8 cellular contexts compared by ENCODE assay signal in the genomic region with DNA sequence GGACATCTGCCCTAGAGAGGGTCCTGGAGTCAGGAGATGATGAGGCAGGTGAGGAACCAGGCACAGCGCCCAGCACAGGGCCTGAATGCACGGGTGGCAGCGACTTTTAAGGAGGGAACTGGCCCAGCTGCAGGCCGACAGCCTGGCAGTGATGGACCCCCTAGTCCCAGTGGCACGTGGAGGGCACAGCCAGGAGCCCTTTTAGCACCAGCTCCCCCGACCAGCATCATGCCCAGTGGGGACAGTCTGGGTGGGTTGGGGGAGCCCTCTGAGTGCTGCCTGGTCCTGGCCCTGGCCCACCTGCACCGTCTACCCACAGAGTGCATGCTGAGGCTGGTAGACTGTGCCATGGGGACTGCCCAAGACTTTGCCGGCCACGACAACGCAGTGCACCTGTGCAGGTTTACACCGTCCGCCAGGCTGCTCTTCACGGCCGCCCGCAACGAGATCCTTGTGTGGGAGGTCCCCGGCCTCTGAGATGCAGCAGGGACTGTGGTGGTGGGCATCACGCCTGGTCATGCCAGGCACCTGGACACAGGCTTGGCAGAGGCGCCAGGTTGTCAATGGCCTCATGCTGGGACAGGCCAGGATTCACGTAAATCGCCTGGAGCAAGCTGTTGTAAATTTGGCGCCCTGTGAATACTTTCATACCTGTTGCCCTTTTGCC. TPM values are rescaled to one million over a fixed set of nuclear protein-coding genes. Genes with fewer than 3 reads are reported as not detected.
DNase-seq lines count a peak whose midpoint lies in the region; ATAC-seq and TF ChIP-seq lines count a peak whose summit lies in the region.

No MANE protein-coding gene starts in this region.

- DNase-seq in HAP-1 (ENCODE audit: low spot score in 2 of 2) = no peak
- DNase-seq in RWPE1 (ENCODE audit: low spot score) = no peak
- no peak for DNase-seq in epithelial cell of prostate (ENCODE audit: low read depth, low spot score)
- no peak for DNase-seq in NCI-H2196 (lab: John Stamatoyannopoulos, UW; ENCODE audit: unreplicated experiment)
- DNase-seq in NCI-H187 treated with DMSO at 0.1 percent for 48 hours (lab: John Stamatoyannopoulos, UW) = no peak

- H3K27me3 ChIP-seq in HAP-1 (ENCODE audit: low read depth) = no peaks in the 10 kb centered on the region
- H3K27me3 ChIP-seq in skeletal muscle tissue (ENCODE audit: control insufficient read depth in 3 of 3, insufficient read depth in 3 of 3, low read length in 3 of 3) = no peaks in the 10 kb centered on the region

- H3K36me3 ChIP-seq in HAP-1 (replicated peaks) (peaks cover 39% of the 10 kb centered on the region), skeletal muscle tissue (ENCODE audit: control insufficient read depth in 3 of 3, insufficient read depth in 3 of 3, low read length in 3 of 3) (peaks cover 20 to 31% (median 21%) of the 10 kb centered on the region in 3 donors)

- POLR2A ChIA-PET in RWPE1 (lab: Yijun Ruan, JAX; ENCODE audit: low non-redundant PET) = no interaction called here

- ATAC-seq in HG02759 (IDR thresholded peaks at IDR 0.05; ENCODE audit: unreplicated experiment) (no peak), HG03432 (IDR thresholded peaks at IDR 0.05; ENCODE audit: unreplicated experiment) (no peak)

- H3K4me1 ChIP-seq in HAP-1 = peaks cover 7% of the 10 kb centered on the region
- peaks cover 16 to 20% (median 17%) of the 10 kb centered on the region in 3 donors for H3K4me1 ChIP-seq in skeletal muscle tissue (ENCODE audit: control insufficient read depth in 3 of 3, insufficient read depth in 3 of 3, low read length in 3 of 3)

- H3K27ac ChIP-seq in RWPE1 = peak overlapping the region; percentile 94
- H3K27ac ChIP-seq in epithelial cell of prostate = peak overlapping the region; percentile 60
- H3K27ac ChIP-seq in skeletal muscle tissue (ENCODE audit: low read depth, low read length) = peak overlapping the region; percentile 69

- CTCF ChIA-PET in RWPE1 (lab: Yijun Ruan, JAX) = interaction anchor here (0.6 to 1.4 kb wide), 8 partner anchors 9 to 520 kb away, joined by 3 to 6 read pairs (median 4); no protein-coding TSS in a partner anchor

- H3K9me3 ChIP-seq in HAP-1 = no peaks in the 10 kb centered on the region
- H3K9me3 ChIP-seq in skeletal muscle tissue (ENCODE audit: control insufficient read depth in 3 of 3, low read length in 3 of 3) = no peaks in the 10 kb centered on the region

- in situ Hi-C loops in HAP-1 (cut with MboI; ENCODE audit: low sequenced_read_pairs) = no loop called here

- H3K4me3 ChIP-seq in HAP-1 = peak overlapping the region; percentile 87
- H3K4me3 ChIP-seq in skeletal muscle tissue (ENCODE audit: low read length in 3 of 3) = peak overlapping the region; percentile 50 to 81 (median 51)

- peak overlapping the region; percentile 72 to 88 (median 83) for H3K9ac ChIP-seq in skeletal muscle tissue (ENCODE audit: low read depth in 1 of 3, low read length in 3 of 3)

- no peak for TF ChIP-seq CTCF in RWPE1 (conservative IDR thresholded peaks at IDR 0.05; ENCODE audit: low read depth)

RNA-seq across cellular contexts. Expression of gene RHOT2, which starts 0.7 kb away (rescaled TPM):
- total RNA-seq in skeletal muscle tissue = 14.1 TPM

RNA-seq across cellular contexts. Expression of gene RHBDL1, which starts 8.2 kb away (rescaled TPM):
- total RNA-seq in skeletal muscle tissue = under 0.01 TPM

RNA-seq across cellular contexts. Expression of gene STUB1, which starts 13.0 kb away (rescaled TPM):
- total RNA-seq in skeletal muscle tissue = 87.7 TPM

RNA-seq across cellular contexts. Expression of gene JMJD8, which starts 16.9 kb away (rescaled TPM):
- 13.0 TPM for total RNA-seq in skeletal muscle tissue

RNA-seq across cellular contexts. Expression of gene WDR90, which starts 18.1 kb away (rescaled TPM):
- total RNA-seq in skeletal muscle tissue = 6.3 TPM
